ENCODE assay signal across 8 cellular contexts in genomic region chr17:60305141-60305540, GRCh38.
DNase-seq lines count a peak whose midpoint lies in the region; ATAC-seq lines count a peak whose summit lies in the region.

No MANE protein-coding gene starts in this region.

- ATAC-seq in sciatic nerve = peak; percentile 67

- intact Hi-C loops in sciatic nerve (cut with DNase I) = no loop called here

- DNase-seq in stimulated activated CD4-positive, alpha-beta T cell treated with anti-CD3 and anti-CD28 coated beads, Interleukin-12 subunit alpha, Interleukin-12 subunit beta, amount 100 ng/mL, for 4 hours = peak; percentile 3
- DNase-seq in stimulated activated CD4-positive, alpha-beta T cell treated with anti-CD3 and anti-CD28 coated beads, Interleukin-2, amount 100 ng/mL, for 48 hours = no peak
- DNase-seq in HT1080 (ENCODE audit: low read depth) (peak; percentile 32), amniotic epithelial cell (ENCODE audit: low read depth) (peak; percentile 14), sciatic nerve (ENCODE audit: low spot score) (no peak), LoVo (ENCODE audit: low spot score) (no peak), NCI-H345 (lab: John Stamatoyannopoulos, UW) (no peak), HT-29 (ENCODE audit: low spot score) (no peak)

Comparison
In these comparisons a context has a peak if more than half of its experiments do, and no peak if none do; other contexts are left out.
1. DNase-seq: peak in stimulated activated CD4-positive, alpha-beta T cell treated with anti-CD3 and anti-CD28 coated beads, Interleukin-12 subunit alpha, Interleukin-12 subunit beta, amount 100 ng/mL, for 4 hours (single experiment), HT1080 (single experiment) and amniotic epithelial cell (single experiment); none in stimulated activated CD4-positive, alpha-beta T cell treated with anti-CD3 and anti-CD28 coated beads, Interleukin-2, amount 100 ng/mL, for 48 hours (0 of 2), sciatic nerve (single experiment), LoVo (single experiment), NCI-H345 (single experiment) and HT-29 (single experiment).